7 cellular contexts compared by ENCODE assay signal in the genomic region with DNA sequence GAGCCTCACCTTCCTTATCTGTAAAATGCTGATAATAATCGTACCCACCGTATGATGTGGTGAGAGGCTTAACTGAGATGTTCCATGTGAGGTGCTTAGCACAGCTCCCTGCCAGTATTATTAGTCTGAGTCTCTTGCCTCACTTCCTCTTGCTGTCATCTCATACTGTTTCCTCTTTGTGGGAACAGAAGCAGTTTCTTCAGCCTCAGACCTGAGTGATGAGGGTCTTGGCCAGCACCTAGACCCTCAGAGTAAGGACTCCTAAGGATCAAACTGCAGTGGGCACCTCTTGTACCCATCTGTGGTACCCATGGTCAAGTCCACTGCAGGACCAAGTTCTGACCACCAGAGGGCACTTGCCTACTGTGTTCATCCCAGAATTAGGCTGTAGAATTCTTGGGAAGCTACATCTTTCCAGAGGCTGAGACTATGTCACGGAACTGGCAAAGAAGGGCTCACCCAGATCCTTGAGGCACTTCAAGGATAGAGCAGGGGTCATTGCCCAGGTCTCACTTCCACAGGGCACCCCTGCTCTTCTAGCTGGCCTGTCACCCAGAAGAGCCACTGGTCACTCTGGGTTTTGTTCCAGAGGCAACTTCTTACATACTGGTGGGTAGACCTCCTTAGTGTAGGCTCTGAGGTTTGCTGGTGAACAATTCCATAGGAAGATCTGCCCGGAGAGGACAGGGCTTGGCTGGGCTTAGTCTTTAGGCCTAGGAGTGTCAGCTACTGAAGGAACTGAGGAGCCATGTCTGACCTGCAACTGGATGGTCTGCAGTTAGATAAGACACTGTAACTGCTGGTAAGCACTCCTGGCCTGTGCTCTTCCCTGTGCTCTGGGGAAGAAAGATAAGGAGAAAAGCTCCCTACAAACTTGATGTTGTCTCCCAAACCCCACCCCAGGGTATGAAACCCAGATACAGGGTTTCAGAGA. TPM values are rescaled to one million over a fixed set of nuclear protein-coding genes. Genes with fewer than 3 reads are reported as not detected.
A peak's percentile ranks its signal among the peaks of the same experiment; 100 is the strongest.
DNase-seq lines count a peak whose midpoint lies in the region; FAIRE-seq and TF ChIP-seq lines count a peak whose summit lies in the region.

No MANE protein-coding gene starts in this region.

- in situ Hi-C loops in brain microvascular endothelial cell (cut with HindIII; ENCODE audit: low pct_ligation_motif_present, low sequenced_read_pairs), result no loop called here

- no peaks in the 10 kb centered on the region for H3K4me1 ChIP-seq in small intestine (ENCODE audit: control insufficient read depth in 2 of 2, insufficient read depth in 1 of 2, low read depth in 1 of 2, low read length in 1 of 2)

- DNase-seq in GM10266 (ENCODE audit: extremely low spot score) (peak; percentile 40), NB4 (ENCODE audit: low read depth) (peak; percentile 55), T1000 (lab: John Stamatoyannopoulos, UW) (peak; percentile 58), brain microvascular endothelial cell (peak; percentile 70), iPS-NIHi11 (ENCODE audit: low spot score) (peak; percentile 73), small intestine (peak; percentile 73), cortex of kidney (lab: John Stamatoyannopoulos, UW) (no peak)

- H3K36me3 ChIP-seq in brain microvascular endothelial cell (replicated peaks), result no peaks in the 10 kb centered on the region
- H3K36me3 ChIP-seq in small intestine (ENCODE audit: control insufficient read depth in 2 of 2, insufficient read depth in 2 of 2, low read length in 2 of 2), result no peaks in the 10 kb centered on the region

- no peaks in the 10 kb centered on the region for H3K9me3 ChIP-seq in small intestine (ENCODE audit: control insufficient read depth, low read depth)

- peak; percentile 94 for TF ChIP-seq CTCF in GM10266 (IDR thresholded peaks at IDR 0.05; ENCODE audit: control insufficient read depth, insufficient read depth, low read depth, missing control alignments)
- peak; percentile 93 for TF ChIP-seq CTCF in NB4 (IDR thresholded peaks at IDR 0.05; ENCODE audit: low read depth, low read length)
- TF ChIP-seq CTCF in brain microvascular endothelial cell (IDR thresholded peaks at IDR 0.05; ENCODE audit: low read depth, low read length, missing control alignments), result peak; percentile 93

- no peak for FAIRE-seq in small intestine (lab: Jason Lieb, UNC)

- no peaks in the 10 kb centered on the region for H3K27me3 ChIP-seq in brain microvascular endothelial cell (replicated peaks)
- no peaks in the 10 kb centered on the region for H3K27me3 ChIP-seq in small intestine (ENCODE audit: control insufficient read depth in 2 of 2, insufficient read depth in 2 of 2, low read length in 2 of 2)

- no peak for TF ChIP-seq POLR2A in NB4 (IDR thresholded peaks at IDR 0.05; ENCODE audit: extremely low read depth, insufficient read length)

- no peak overlapping the region for H3K4me3 ChIP-seq in NB4 (ENCODE audit: low read depth, low read length)
- H3K4me3 ChIP-seq in brain microvascular endothelial cell (ENCODE audit: low read depth, low read length), result no peak overlapping the region
- H3K4me3 ChIP-seq in small intestine (ENCODE audit: low read depth in 1 of 2, low read length in 2 of 2), result no peak overlapping the region

- WGBS in small intestine, 3 donors, result 9 to 29% (median 16%) methylated on average over 4 of the region's 4 CpGs

- H3K27ac ChIP-seq in brain microvascular endothelial cell (no peak overlapping the region), small intestine (ENCODE audit: low read depth in 1 of 2, low read length in 1 of 2) (no peak overlapping the region)

RNA-seq across cellular contexts. Expression of a gene that starts 20.6 kb away (rescaled TPM):
- 10 to 100 TPM; 17.6 to 81.9 (median 28.4) TPM for polyA plus RNA-seq in small intestine

RNA-seq across cellular contexts. Expression of a gene that starts 30.7 kb away (rescaled TPM):
- 1 to 10 TPM; 1.6 to 2.7 (median 2.5) TPM for polyA plus RNA-seq in small intestine

RNA-seq across cellular contexts. Expression of a gene that starts 52.5 kb away (rescaled TPM):
- polyA plus RNA-seq in small intestine, result 10 to 100 TPM in 2 of 3 donors, 1 to 10 TPM in 1; 9.6 to 13.4 (median 13.0) TPM
